In the genomic region with DNA sequence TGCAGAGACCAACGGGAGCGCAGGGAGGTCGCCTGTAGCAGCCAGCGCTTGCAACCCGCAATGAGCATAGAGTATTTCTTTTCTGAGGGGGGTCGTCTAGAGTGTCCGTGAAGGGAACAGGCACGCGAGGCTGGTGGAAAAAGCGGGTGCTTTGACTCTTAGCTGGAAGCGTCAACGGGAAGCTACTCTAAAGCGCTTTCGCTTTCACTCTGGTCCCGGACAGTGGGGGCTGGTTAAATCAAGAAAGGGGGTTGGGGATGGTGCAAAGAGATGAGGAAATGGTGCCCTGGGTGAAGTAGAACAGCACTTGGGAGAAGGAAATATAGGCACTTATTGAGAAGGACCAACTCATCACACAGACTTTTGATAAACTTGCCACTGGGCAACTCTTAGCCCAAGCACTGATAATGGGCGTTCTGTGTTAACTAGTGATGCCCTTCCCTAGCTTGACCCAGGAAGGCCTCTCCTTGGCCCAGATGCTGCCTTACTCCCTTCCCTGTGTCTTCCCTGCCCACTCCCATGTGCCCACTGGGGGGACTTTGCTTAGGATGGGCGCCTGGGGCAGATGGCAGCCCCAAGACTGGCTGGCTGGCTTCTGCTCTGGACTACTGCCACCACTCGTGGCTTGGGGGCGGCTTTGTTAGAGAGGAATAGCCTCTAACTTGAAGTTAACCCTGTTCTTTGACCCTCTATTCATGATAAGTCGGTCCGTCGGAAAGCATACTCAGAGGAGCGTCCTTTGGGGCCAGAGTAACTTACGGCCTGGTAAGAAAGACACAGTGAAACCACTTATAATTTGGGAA, we compare ENCODE assay signal across 1 cellular context.
TF ChIP-seq lines count a peak whose summit lies in the region.

No MANE protein-coding gene starts in this region.

TF ChIP-seq in GM12878, 131 proteins besides CTCF, POLR2A, EP300 and RAD21:
- TF ChIP-seq WRNIP1 (IDR thresholded peaks at IDR 0.05; ENCODE audit: borderline replicate concordance, low read depth, low read length) (0 out of 2 replicates have a peak, but pooled peaks have one; percentile 58), IKZF1 (conservative IDR thresholded peaks at IDR 0.05) (0 out of 2 replicates have a peak, but pooled peaks have one; percentile 10), ESRRA (IDR thresholded peaks at IDR 0.05; ENCODE audit: low read length) (0 out of 2 replicates have a peak, but pooled peaks have one; percentile 9), TCF3 (IDR thresholded peaks at IDR 0.05; ENCODE audit: borderline replicate concordance, insufficient read depth, low read depth, low read length) (0 out of 2 replicates have a peak, but pooled peaks have one; percentile 3), SIN3A (IDR thresholded peaks at IDR 0.05; ENCODE audit: low read depth, low read length) (peak; percentile 28; the same call in 1 of the 2 replicates), SMARCA5 (IDR thresholded peaks at IDR 0.05) (no peak), CHD2 (IDR thresholded peaks at IDR 0.05; ENCODE audit: borderline replicate concordance, low read depth, low read length) (0 out of 2 replicates have a peak, but pooled peaks have one; percentile 37)
- TF ChIP-seq, protein P1, sequence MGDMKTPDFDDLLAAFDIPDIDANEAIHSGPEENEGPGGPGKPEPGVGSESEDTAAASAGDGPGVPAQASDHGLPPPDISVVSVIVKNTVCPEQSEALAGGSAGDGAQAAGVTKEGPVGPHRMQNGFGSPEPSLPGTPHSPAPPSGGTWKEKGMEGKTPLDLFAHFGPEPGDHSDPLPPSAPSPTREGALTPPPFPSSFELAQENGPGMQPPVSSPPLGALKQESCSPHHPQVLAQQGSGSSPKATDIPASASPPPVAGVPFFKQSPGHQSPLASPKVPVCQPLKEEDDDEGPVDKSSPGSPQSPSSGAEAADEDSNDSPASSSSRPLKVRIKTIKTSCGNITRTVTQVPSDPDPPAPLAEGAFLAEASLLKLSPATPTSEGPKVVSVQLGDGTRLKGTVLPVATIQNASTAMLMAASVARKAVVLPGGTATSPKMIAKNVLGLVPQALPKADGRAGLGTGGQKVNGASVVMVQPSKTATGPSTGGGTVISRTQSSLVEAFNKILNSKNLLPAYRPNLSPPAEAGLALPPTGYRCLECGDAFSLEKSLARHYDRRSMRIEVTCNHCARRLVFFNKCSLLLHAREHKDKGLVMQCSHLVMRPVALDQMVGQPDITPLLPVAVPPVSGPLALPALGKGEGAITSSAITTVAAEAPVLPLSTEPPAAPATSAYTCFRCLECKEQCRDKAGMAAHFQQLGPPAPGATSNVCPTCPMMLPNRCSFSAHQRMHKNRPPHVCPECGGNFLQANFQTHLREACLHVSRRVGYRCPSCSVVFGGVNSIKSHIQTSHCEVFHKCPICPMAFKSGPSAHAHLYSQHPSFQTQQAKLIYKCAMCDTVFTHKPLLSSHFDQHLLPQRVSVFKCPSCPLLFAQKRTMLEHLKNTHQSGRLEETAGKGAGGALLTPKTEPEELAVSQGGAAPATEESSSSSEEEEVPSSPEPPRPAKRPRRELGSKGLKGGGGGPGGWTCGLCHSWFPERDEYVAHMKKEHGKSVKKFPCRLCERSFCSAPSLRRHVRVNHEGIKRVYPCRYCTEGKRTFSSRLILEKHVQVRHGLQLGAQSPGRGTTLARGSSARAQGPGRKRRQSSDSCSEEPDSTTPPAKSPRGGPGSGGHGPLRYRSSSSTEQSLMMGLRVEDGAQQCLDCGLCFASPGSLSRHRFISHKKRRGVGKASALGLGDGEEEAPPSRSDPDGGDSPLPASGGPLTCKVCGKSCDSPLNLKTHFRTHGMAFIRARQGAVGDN (IDR thresholded peaks at IDR 0.05), result no peak
- TF ChIP-seq, protein P2, sequence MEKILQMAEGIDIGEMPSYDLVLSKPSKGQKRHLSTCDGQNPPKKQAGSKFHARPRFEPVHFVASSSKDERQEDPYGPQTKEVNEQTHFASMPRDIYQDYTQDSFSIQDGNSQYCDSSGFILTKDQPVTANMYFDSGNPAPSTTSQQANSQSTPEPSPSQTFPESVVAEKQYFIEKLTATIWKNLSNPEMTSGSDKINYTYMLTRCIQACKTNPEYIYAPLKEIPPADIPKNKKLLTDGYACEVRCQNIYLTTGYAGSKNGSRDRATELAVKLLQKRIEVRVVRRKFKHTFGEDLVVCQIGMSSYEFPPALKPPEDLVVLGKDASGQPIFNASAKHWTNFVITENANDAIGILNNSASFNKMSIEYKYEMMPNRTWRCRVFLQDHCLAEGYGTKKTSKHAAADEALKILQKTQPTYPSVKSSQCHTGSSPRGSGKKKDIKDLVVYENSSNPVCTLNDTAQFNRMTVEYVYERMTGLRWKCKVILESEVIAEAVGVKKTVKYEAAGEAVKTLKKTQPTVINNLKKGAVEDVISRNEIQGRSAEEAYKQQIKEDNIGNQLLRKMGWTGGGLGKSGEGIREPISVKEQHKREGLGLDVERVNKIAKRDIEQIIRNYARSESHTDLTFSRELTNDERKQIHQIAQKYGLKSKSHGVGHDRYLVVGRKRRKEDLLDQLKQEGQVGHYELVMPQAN (conservative IDR thresholded peaks at IDR 0.05), result 0 out of 2 replicates have a peak, but pooled peaks have one; percentile 12
- TF ChIP-seq, protein P3, sequence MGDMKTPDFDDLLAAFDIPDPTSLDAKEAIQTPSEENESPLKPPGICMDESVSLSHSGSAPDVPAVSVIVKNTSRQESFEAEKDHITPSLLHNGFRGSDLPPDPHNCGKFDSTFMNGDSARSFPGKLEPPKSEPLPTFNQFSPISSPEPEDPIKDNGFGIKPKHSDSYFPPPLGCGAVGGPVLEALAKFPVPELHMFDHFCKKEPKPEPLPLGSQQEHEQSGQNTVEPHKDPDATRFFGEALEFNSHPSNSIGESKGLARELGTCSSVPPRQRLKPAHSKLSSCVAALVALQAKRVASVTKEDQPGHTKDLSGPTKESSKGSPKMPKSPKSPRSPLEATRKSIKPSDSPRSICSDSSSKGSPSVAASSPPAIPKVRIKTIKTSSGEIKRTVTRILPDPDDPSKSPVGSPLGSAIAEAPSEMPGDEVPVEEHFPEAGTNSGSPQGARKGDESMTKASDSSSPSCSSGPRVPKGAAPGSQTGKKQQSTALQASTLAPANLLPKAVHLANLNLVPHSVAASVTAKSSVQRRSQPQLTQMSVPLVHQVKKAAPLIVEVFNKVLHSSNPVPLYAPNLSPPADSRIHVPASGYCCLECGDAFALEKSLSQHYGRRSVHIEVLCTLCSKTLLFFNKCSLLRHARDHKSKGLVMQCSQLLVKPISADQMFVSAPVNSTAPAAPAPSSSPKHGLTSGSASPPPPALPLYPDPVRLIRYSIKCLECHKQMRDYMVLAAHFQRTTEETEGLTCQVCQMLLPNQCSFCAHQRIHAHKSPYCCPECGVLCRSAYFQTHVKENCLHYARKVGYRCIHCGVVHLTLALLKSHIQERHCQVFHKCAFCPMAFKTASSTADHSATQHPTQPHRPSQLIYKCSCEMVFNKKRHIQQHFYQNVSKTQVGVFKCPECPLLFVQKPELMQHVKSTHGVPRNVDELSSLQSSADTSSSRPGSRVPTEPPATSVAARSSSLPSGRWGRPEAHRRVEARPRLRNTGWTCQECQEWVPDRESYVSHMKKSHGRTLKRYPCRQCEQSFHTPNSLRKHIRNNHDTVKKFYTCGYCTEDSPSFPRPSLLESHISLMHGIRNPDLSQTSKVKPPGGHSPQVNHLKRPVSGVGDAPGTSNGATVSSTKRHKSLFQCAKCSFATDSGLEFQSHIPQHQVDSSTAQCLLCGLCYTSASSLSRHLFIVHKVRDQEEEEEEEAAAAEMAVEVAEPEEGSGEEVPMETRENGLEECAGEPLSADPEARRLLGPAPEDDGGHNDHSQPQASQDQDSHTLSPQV (IDR thresholded peaks at IDR 0.05), result no peak
- TF ChIP-seq, protein P4, sequence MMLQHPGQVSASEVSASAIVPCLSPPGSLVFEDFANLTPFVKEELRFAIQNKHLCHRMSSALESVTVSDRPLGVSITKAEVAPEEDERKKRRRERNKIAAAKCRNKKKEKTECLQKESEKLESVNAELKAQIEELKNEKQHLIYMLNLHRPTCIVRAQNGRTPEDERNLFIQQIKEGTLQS (IDR thresholded peaks at IDR 0.05; ENCODE audit: borderline replicate concordance, extremely low read depth, low read depth, low read length), result no peak
- TF ChIP-seq, protein P5, sequence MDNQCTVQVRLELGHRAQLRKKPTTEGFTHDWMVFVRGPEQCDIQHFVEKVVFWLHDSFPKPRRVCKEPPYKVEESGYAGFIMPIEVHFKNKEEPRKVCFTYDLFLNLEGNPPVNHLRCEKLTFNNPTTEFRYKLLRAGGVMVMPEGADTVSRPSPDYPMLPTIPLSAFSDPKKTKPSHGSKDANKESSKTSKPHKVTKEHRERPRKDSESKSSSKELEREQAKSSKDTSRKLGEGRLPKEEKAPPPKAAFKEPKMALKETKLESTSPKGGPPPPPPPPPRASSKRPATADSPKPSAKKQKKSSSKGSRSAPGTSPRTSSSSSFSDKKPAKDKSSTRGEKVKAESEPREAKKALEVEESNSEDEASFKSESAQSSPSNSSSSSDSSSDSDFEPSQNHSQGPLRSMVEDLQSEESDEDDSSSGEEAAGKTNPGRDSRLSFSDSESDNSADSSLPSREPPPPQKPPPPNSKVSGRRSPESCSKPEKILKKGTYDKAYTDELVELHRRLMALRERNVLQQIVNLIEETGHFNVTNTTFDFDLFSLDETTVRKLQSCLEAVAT (IDR thresholded peaks at IDR 0.05), result 0 out of 2 replicates have a peak, but pooled peaks have one; percentile 38
